1 cellular context compared by ENCODE assay signal in genomic region chr19:14059652-14060155, GRCh38.
TF ChIP-seq lines count a peak whose summit lies in the region.

No MANE protein-coding gene starts in this region.

TF ChIP-seq in K562, 482 proteins besides CTCF, POLR2A, EP300 and RAD21 (continues in another document):
- TF ChIP-seq FUS (optimal IDR thresholded peaks at IDR 0.05; ENCODE audit: low read depth, low read length): no peak
- 0 out of 2 replicates have a peak, but pooled peaks have one; percentile 36 for TF ChIP-seq MGA (IDR thresholded peaks at IDR 0.05)
- TF ChIP-seq ETV6 (IDR thresholded peaks at IDR 0.05; ENCODE audit: borderline replicate concordance in 1 of 2, low read depth in 2 of 2, low read length in 1 of 2): no peak
- TF ChIP-seq ETV6 (CRISPR knock-in tag; IDR thresholded peaks at IDR 0.05; ENCODE audit: borderline replicate concordance): no peak
- TF ChIP-seq FOXK2 (conservative IDR thresholded peaks at IDR 0.05 in 1 of 2, IDR thresholded peaks at IDR 0.05 in 1 of 2; ENCODE audit: low read depth in 2 of 2): peak in 1 of 2 experiments; percentile 30; a peak in 1 of 4 replicates
- TF ChIP-seq CBFA2T3 (IDR thresholded peaks at IDR 0.05): peak; percentile 53
- TF ChIP-seq RCOR1 (IDR thresholded peaks at IDR 0.05; ENCODE audit: borderline replicate concordance in 1 of 2, low read depth in 2 of 2, low read length in 2 of 2): no peak; a peak in 1 of 4 replicates
- TF ChIP-seq ZFP1 (CRISPR knock-in tag; IDR thresholded peaks at IDR 0.05): no peak
- no peak for TF ChIP-seq SMAD3 (CRISPR knock-in tag; conservative IDR thresholded peaks at IDR 0.05)
- TF ChIP-seq TAF7 (tag; IDR thresholded peaks at IDR 0.05): no peak
- no peak for TF ChIP-seq HBP1 (CRISPR knock-in tag; IDR thresholded peaks at IDR 0.05)
- TF ChIP-seq RAD51 (IDR thresholded peaks at IDR 0.05; ENCODE audit: borderline replicate concordance, low read depth): peak; percentile 36; the same call in 1 of the 2 replicates
- no peak for TF ChIP-seq ZFP91 (CRISPR knock-in tag; IDR thresholded peaks at IDR 0.05)
- no peak for TF ChIP-seq MIER1 (IDR thresholded peaks at IDR 0.05; ENCODE audit: low read depth)
- TF ChIP-seq ZNF146 (CRISPR knock-in tag; IDR thresholded peaks at IDR 0.05; ENCODE audit: unreplicated experiment): no peak
- no peak for TF ChIP-seq PHF20 (IDR thresholded peaks at IDR 0.05; ENCODE audit: partially characterized antibody)
- no peak for TF ChIP-seq IFI16 (CRISPR knock-in tag; IDR thresholded peaks at IDR 0.05)
- TF ChIP-seq STAT5A (IDR thresholded peaks at IDR 0.05; ENCODE audit: borderline replicate concordance, low read length): no peak
- no peak for TF ChIP-seq U2AF2 (optimal IDR thresholded peaks at IDR 0.05; ENCODE audit: low read depth, low read length)
- no peak for TF ChIP-seq FOS (IDR thresholded peaks at IDR 0.05; ENCODE audit: extremely low read depth, insufficient read length)
- TF ChIP-seq MNT (conservative IDR thresholded peaks at IDR 0.05): peak; percentile 80 to 84
- no peak for TF ChIP-seq POLR2G (IDR thresholded peaks at IDR 0.05; ENCODE audit: low read depth, low read length)
- no peak for TF ChIP-seq MED1 (CRISPR knock-in tag; IDR thresholded peaks at IDR 0.05; ENCODE audit: borderline replicate concordance)
- no peak for TF ChIP-seq ZKSCAN3 (CRISPR knock-in tag; IDR thresholded peaks at IDR 0.05)
- TF ChIP-seq SNIP1 (IDR thresholded peaks at IDR 0.05; ENCODE audit: low read depth): no peak
- no peak for TF ChIP-seq NCOA1 (IDR thresholded peaks at IDR 0.05; ENCODE audit: low read depth)
- TF ChIP-seq POLR3G (IDR thresholded peaks at IDR 0.05; ENCODE audit: extremely low read depth, insufficient read length, insufficient replicate concordance): no peak
- no peak for TF ChIP-seq ELF1 (tag; IDR thresholded peaks at IDR 0.05)
- TF ChIP-seq ZNF511 (CRISPR knock-in tag; IDR thresholded peaks at IDR 0.05): no peak
- no peak for TF ChIP-seq EWSR1 (IDR thresholded peaks at IDR 0.05; ENCODE audit: borderline replicate concordance, low read depth, partially characterized antibody)
- TF ChIP-seq ZC3H4 (CRISPR knock-in tag; IDR thresholded peaks at IDR 0.05; ENCODE audit: borderline replicate concordance): no peak
- no peak for TF ChIP-seq ZNF445 (CRISPR knock-in tag; IDR thresholded peaks at IDR 0.05; ENCODE audit: low read depth)
- no peak for TF ChIP-seq ZNF347 (CRISPR knock-in tag; IDR thresholded peaks at IDR 0.05; ENCODE audit: low read depth)
- TF ChIP-seq NCOA6 (IDR thresholded peaks at IDR 0.05): no peak
- TF ChIP-seq USF1 (CRISPR knock-in tag; IDR thresholded peaks at IDR 0.05): peak; percentile 68
- no peak for TF ChIP-seq ZBTB43 (CRISPR knock-in tag; IDR thresholded peaks at IDR 0.05)
- no peak for TF ChIP-seq SNAPC5 (CRISPR knock-in tag; IDR thresholded peaks at IDR 0.05)
- no peak for TF ChIP-seq PRMT5 (CRISPR knock-in tag; IDR thresholded peaks at IDR 0.05)
- 0 out of 4 replicates have a peak, but pooled peaks of 1 of the 2 experiments have one; percentile 30 for TF ChIP-seq MAZ (CRISPR knock-in tag; conservative IDR thresholded peaks at IDR 0.05 in 1 of 2, IDR thresholded peaks at IDR 0.05 in 1 of 2)
- peak; percentile 59; the same call in 1 of the 2 replicates for TF ChIP-seq L3MBTL2 (IDR thresholded peaks at IDR 0.05)
- TF ChIP-seq CAMTA2 (CRISPR knock-in tag; conservative IDR thresholded peaks at IDR 0.05): no peak
- no peak for TF ChIP-seq CREB5 (CRISPR knock-in tag; IDR thresholded peaks at IDR 0.05)
- TF ChIP-seq JUNB (CRISPR knock-in tag; conservative IDR thresholded peaks at IDR 0.05): no peak
